In the genomic region with DNA sequence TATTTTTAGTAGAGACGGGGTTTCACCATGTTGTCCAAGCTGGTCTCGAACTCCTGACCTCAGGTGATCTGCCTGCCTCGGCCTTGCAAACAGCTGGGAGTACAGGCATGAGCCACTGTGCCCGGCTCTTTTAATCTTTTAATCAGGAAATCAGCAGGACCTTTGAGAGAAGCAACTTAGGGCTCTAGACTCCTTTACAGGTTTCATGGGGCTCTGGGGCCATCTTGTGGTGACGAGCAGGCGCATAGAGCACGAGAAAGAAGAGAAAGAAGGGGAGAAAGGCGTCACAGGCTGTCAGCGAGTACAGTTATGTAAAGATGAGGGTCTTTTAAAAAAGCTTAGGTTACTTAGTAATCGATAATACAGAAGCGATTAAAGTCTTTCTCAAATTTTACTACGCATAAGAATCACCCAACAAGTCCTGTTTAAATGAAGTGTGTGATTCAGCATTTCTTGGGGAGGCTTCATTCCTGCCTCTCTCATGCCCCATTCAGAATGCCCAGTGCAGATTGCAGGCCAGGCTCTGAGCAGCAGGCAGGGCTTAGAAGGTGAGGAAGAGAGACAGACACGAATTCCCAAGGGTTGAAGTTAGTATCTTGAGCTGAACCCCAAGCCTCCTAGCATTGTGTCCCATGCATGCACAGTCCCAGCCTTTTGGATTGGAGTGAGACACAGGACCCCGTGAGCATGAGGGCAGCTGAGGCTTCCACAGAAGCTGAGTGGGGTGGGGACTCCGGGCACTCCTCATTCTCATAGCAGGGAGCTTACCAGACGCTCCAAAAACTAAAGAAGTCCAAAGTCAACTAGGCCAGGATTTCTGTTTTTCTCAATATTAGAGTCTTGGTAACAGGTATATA, we compare ENCODE assay signal across 8 cellular contexts. TPM values are rescaled to one million over a fixed set of nuclear protein-coding genes. Genes with fewer than 3 reads are reported as not detected.
A peak's percentile ranks its signal among the peaks of the same experiment; 100 is the strongest.
DNase-seq lines count a peak whose midpoint lies in the region; ATAC-seq, FAIRE-seq and TF ChIP-seq lines count a peak whose summit lies in the region.

No MANE protein-coding gene starts in this region.

- no peaks in the 10 kb centered on the region for H3K36me3 ChIP-seq in kidney (ENCODE audit: control insufficient read depth in 1 of 2, insufficient read depth in 2 of 2, low read length in 2 of 2)

- no peaks in the 10 kb centered on the region for H3K9me3 ChIP-seq in kidney (ENCODE audit: control insufficient read depth in 1 of 2, low read length in 2 of 2)

- intact Hi-C loops in kidney (cut with DNase I), result no loop called here

- TF ChIP-seq CTCF in cardiac fibroblast (IDR thresholded peaks at IDR 0.05; ENCODE audit: low read depth, low read length) (peak; percentile 84), kidney (IDR thresholded peaks at IDR 0.05; ENCODE audit: borderline replicate concordance, extremely low read depth, insufficient read depth) (peak; percentile 82)

- H3K27ac ChIP-seq in kidney (ENCODE audit: low read depth in 2 of 2, low read length in 2 of 2), result no peak overlapping the region

- peak; percentile 7 for DNase-seq in SKM-1 treated with dmso at 0.1 percent for 144 hours (lab: John Stamatoyannopoulos, UW; ENCODE audit: unreplicated experiment)
- DNase-seq in SKM-1 (lab: John Stamatoyannopoulos, UW; ENCODE audit: unreplicated experiment), result no peak
- DNase-seq in NCI-H1436 (lab: John Stamatoyannopoulos, UW), result peak; percentile 66
- peak; percentile 80 to 87 for DNase-seq in cardiac fibroblast (ENCODE audit: low read depth in 2 of 2)
- DNase-seq in kidney, result no peak
- peak; percentile 50 for DNase-seq in stimulated activated CD4-positive, alpha-beta T cell treated with anti-CD3 and anti-CD28 coated beads, Interleukin-4, amount 100 ng/mL, for 1 hour

- no peak overlapping the region for H3K4me3 ChIP-seq in cardiac fibroblast (replicated peaks in 1 of 2; ENCODE audit: low read depth in 2 of 2, low read length in 2 of 2)
- H3K4me3 ChIP-seq in kidney (ENCODE audit: low read length in 2 of 2), result no peak overlapping the region

- no peak overlapping the region for H3K9ac ChIP-seq in kidney (ENCODE audit: low read length in 2 of 2)

- peak; percentile 38 for FAIRE-seq in TTC549 (lab: Jason Lieb, UNC)
- FAIRE-seq in kidney (lab: Jason Lieb, UNC), result no peak

- peak; percentile 77 for ATAC-seq in HG02759 (IDR thresholded peaks at IDR 0.05; ENCODE audit: unreplicated experiment)

- peaks cover 0 to 7% of the 10 kb centered on the region in 2 donors for H3K4me1 ChIP-seq in kidney (ENCODE audit: control insufficient read depth in 1 of 2, insufficient read depth in 1 of 2, low read depth in 1 of 2, low read length in 2 of 2)

RNA-seq across cellular contexts. Expression of a gene that starts 23.6 kb away (rescaled TPM):
- 139 TPM for total RNA-seq in kidney
- polyA plus RNA-seq in kidney (ENCODE audit: insufficient read depth, low read depth, low replicate concordance), result 51.2 TPM

Comparison
In these comparisons a context has a peak if more than half of its experiments do, and no peak if none do; other contexts are left out.
1. DNase-seq: peak in SKM-1 treated with dmso at 0.1 percent for 144 hours (single experiment), NCI-H1436 (single experiment), cardiac fibroblast (2 of 2) and stimulated activated CD4-positive, alpha-beta T cell treated with anti-CD3 and anti-CD28 coated beads, Interleukin-4, amount 100 ng/mL, for 1 hour (single experiment); none in SKM-1 (single experiment) and kidney (single experiment).